15 cellular contexts compared by ENCODE assay signal in the genomic region with DNA sequence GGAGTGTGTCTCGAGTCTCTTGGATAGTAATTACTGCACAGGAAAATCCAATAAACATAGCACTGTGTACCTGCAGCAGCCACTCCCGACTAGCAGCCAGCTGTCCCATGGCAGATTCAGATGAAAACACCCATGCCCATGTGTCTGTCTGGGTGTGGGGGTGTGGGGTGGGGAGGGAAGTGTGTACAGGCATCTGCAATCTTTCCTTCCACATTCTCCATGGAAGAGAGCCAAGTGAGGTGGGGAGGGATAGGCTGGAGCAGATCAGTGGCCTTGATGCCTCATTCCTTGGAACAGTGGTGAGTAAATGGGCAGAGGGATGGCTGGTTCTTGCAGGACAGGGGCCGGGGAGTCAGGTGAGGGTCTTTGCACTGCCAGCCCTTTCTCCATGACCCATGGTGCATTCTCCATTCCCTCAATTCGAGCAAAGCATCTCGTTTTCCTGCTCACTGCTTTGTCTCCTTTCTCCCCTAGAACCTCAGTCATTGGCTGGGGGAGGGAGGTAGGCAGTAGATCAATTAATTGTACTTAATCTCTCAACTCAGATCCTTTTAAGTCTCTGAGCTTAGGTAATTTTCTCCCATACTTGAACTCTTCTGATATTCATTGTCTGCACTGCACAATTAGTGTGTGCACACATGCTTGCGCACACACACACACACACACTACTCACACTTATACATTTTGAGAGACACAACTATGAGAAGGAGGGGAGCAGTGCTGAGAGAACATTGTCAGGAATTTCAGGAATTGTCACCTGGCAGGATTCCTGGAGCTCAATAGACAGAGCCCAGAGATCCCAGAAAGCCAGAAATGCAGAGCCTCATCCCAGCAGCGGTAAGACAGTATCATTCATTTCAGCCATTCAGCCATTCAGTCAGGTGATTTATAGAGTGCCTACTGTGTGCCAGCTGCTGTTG. TPM values are rescaled to one million over a fixed set of nuclear protein-coding genes. Genes with fewer than 3 reads are reported as not detected.
DNase-seq lines count a peak whose midpoint lies in the region; ATAC-seq and TF ChIP-seq lines count a peak whose summit lies in the region.
"Had no signal": no experiment of that assay in that cellular context is flagged by ENCODE, and none has a peak within 500 bp of the region (broad histone marks: within the 10 kb centered on the region; RNA-seq: fewer than 3 reads in every experiment).

No MANE protein-coding gene starts in this region.

- H3K14ac ChIP-seq in IMR-90 (replicated peaks; ENCODE audit: low read depth, low read length), result no peak overlapping the region

- H3K27ac Mint-ChIP-seq in immature natural killer cell, result no peak overlapping the region
- H3K27ac Mint-ChIP-seq: activated CD4-positive, alpha-beta T cell treated with anti-CD3 and anti-CD28 coated beads, Interleukin-2, amount 10 ng/mL, durations not matched to agents 24 days and 14 days had no signal

- 0 out of 2 replicates have a peak overlapping the region, but pooled peaks have one; percentile 27 for H2AK5ac ChIP-seq in IMR-90 (ENCODE audit: low read depth, low read length)

- no peak overlapping the region for H3K4me3 Mint-ChIP-seq in immature natural killer cell
- H3K4me3 Mint-ChIP-seq: activated CD4-positive, alpha-beta T cell treated with anti-CD3 and anti-CD28 coated beads, Interleukin-2, amount 10 ng/mL, durations not matched to agents 24 days and 14 days; activated T-cell treated with anti-CD3 and anti-CD28 coated beads, Interleukin-2, amount 50 U/mL, for 72 hours had no signal

- H3K56ac ChIP-seq in IMR-90 (ENCODE audit: extremely low read depth, insufficient read depth, low read length), result no peak overlapping the region

- H3K27ac ChIP-seq in IMR-90 (ENCODE audit: insufficient read depth, low read length), result no peak overlapping the region
- H3K27ac ChIP-seq in colonic mucosa, result no peak overlapping the region
- H3K27ac ChIP-seq in ascending aorta, result no peak overlapping the region
- H3K27ac ChIP-seq: PC-9 had no signal

- H2BK15ac ChIP-seq in IMR-90 (ENCODE audit: low read depth, low read length), result no peak overlapping the region

- H3K4me1 ChIP-seq in IMR-90 (ENCODE audit: control insufficient read depth, insufficient read depth, low read length) (peaks cover 18% of the 10 kb centered on the region), colonic mucosa (no peaks in the 10 kb centered on the region), ascending aorta (peaks cover 0 to 23% of the 10 kb centered on the region in 2 donors)

- H3K9me3 Mint-ChIP-seq in immature natural killer cell, result no peaks in the 10 kb centered on the region
- H3K9me3 Mint-ChIP-seq: activated CD4-positive, alpha-beta T cell treated with anti-CD3 and anti-CD28 coated beads, Interleukin-2, amount 10 ng/mL, durations not matched to agents 24 days and 14 days; activated T-cell treated with anti-CD3 and anti-CD28 coated beads, Interleukin-2, amount 50 U/mL, for 72 hours had no signal

- no TSS peak for BruUV-seq in IMR-90 (replicated peaks; lab: Mats Ljungman, UMichigan)

- DNase-seq in AG08395 (ENCODE audit: low spot score) (peak; percentile 55), IMR-90 (no peak), colonic mucosa (peak; percentile 43), lung microvascular endothelial cell (ENCODE audit: low read depth in 2 of 2) (peak; percentile 13 to 58), glomerular visceral epithelial cell (ENCODE audit: extremely low spot score) (no peak), immature natural killer cell (no peak), ascending aorta (ENCODE audit: low spot score in 2 of 2) (no peak), foreskin fibroblast (no peak)
- DNase-seq: activated CD4-positive, alpha-beta T cell treated with anti-CD3 and anti-CD28 coated beads, Interleukin-2, amount 10 ng/mL, durations not matched to agents 24 days and 14 days; activated T-cell treated with anti-CD3 and anti-CD28 coated beads, Interleukin-2, amount 50 U/mL, for 72 hours; aorta; DMS153; Kasumi-1; NCI-H2107; PC-9 had no signal

- no peak overlapping the region for H2BK120ac ChIP-seq in IMR-90 (ENCODE audit: low read depth, low read length)

- no peak overlapping the region for H2AK9ac ChIP-seq in IMR-90 (replicated peaks; ENCODE audit: low read depth, low read length, poor library complexity)

- H3K36me3 Mint-ChIP-seq in immature natural killer cell, result no peaks in the 10 kb centered on the region

- CTCF ChIA-PET in IMR-90 (lab: Yijun Ruan, JAX), result no interaction called here

- H3K9me3 ChIP-seq in IMR-90 (ENCODE audit: control insufficient read depth, insufficient read depth, low read length), result no peaks in the 10 kb centered on the region
- H3K9me3 ChIP-seq in colonic mucosa, result no peaks in the 10 kb centered on the region
- no peaks in the 10 kb centered on the region for H3K9me3 ChIP-seq in ascending aorta

- no peak overlapping the region for H4K91ac ChIP-seq in IMR-90 (ENCODE audit: insufficient read depth, low read depth, low read length)

- in situ Hi-C loops in IMR-90 (cut with MboI; ENCODE audit: low sequenced_read_pairs), result no loop called here

- POLR2A ChIA-PET in IMR-90 (lab: Charles Lee; ENCODE audit: unreplicated experiment), result no interaction called here

- no peak overlapping the region for H2AFZ ChIP-seq in IMR-90 (replicated peaks; ENCODE audit: low read length, poor library complexity)
- H2AFZ ChIP-seq: PC-9 had no signal

- peaks cover 31% of the 10 kb centered on the region for H3K9me1 ChIP-seq in IMR-90 (ENCODE audit: insufficient read depth, low read length)

- H3K4me2 ChIP-seq in IMR-90 (ENCODE audit: low read depth, low read length), result no peak overlapping the region
- H3K4me2 ChIP-seq: PC-9 had no signal

- peaks cover 58% of the 10 kb centered on the region for H4K20me1 ChIP-seq in IMR-90 (ENCODE audit: insufficient read depth, low read length)

- H4K5ac ChIP-seq in IMR-90 (ENCODE audit: low read depth, low read length), result no peak overlapping the region

- TF ChIP-seq RAD21 in IMR-90 (IDR thresholded peaks at IDR 0.05; ENCODE audit: low read length), result no peak

- H3K27me3 Mint-ChIP-seq in immature natural killer cell (ENCODE audit: low read depth in 3 of 3), result no peaks in the 10 kb centered on the region
- H3K27me3 Mint-ChIP-seq: activated CD4-positive, alpha-beta T cell treated with anti-CD3 and anti-CD28 coated beads, Interleukin-2, amount 10 ng/mL, durations not matched to agents 24 days and 14 days had no signal

- H3K4me1 Mint-ChIP-seq in immature natural killer cell, result no peaks in the 10 kb centered on the region
- H3K4me1 Mint-ChIP-seq: activated CD4-positive, alpha-beta T cell treated with anti-CD3 and anti-CD28 coated beads, Interleukin-2, amount 10 ng/mL, durations not matched to agents 24 days and 14 days had no signal

- no peak overlapping the region; the same call in 1 of the 2 replicates for H3K4ac ChIP-seq in IMR-90 (ENCODE audit: low read depth, low read length)

- ATAC-seq in IMR-90 (ENCODE audit: low read depth), result peak; percentile 35; the same call in 1 of the 2 replicates
- ATAC-seq: activated T-cell treated with anti-CD3 and anti-CD28 coated beads, Interleukin-2, amount 50 U/mL, for 72 hours had no signal

- H3K27me3 ChIP-seq in IMR-90 (ENCODE audit: control insufficient read depth, insufficient read depth, low read length) (no peaks in the 10 kb centered on the region), colonic mucosa (no peaks in the 10 kb centered on the region), ascending aorta (no peaks in the 10 kb centered on the region)

- TF ChIP-seq CTCF in IMR-90 (conservative IDR thresholded peaks at IDR 0.05; ENCODE audit: low read depth, low read length) (no peak), colonic mucosa (IDR thresholded peaks at IDR 0.05) (no peak), ascending aorta (IDR thresholded peaks at IDR 0.05) (no peak), foreskin fibroblast (IDR thresholded peaks at IDR 0.05; ENCODE audit: low read depth, low read length) (no peak)

- peaks cover 11 to 24% of the 10 kb centered on the region in 2 experiments for H3K79me1 ChIP-seq in IMR-90 (ENCODE audit: low read depth in 1 of 2, low read length in 2 of 2)

- TF ChIP-seq POLR2A in IMR-90 (IDR thresholded peaks at IDR 0.05; ENCODE audit: low read depth, low read length), result no peak

- intact Hi-C loops in IMR-90 (cut with micrococcal nuclease) (no loop called here), colonic mucosa (cut with DNase I) (no loop called here), ascending aorta (cut with DNase I) (no loop called here)

- H2BK20ac ChIP-seq in IMR-90 (ENCODE audit: low read depth, low read length), result no peak overlapping the region

- no peak overlapping the region for H4K8ac ChIP-seq in IMR-90 (ENCODE audit: low read depth in 2 of 2, low read length in 2 of 2)

- H3K23ac ChIP-seq in IMR-90 (ENCODE audit: low read depth, low read length), result no peak overlapping the region

- WGBS in IMR-90 (ENCODE audit: extremely low coverage in 2 of 2, insufficient read length in 1 of 2), 2 experiments, result no CpG with 5 or more reads among the region's 7 CpGs

- H3K18ac ChIP-seq in IMR-90 (ENCODE audit: low read depth, low read length), result no peak overlapping the region

- H3K36me3 ChIP-seq in IMR-90 (ENCODE audit: control insufficient read depth, insufficient read depth, low read length) (peaks cover 11% of the 10 kb centered on the region), colonic mucosa (no peaks in the 10 kb centered on the region), ascending aorta (peaks cover 13 to 16% of the 10 kb centered on the region in 2 donors)

- H2BK5ac ChIP-seq in IMR-90 (ENCODE audit: low read depth, low read length, poor library complexity, severe bottlenecking), result no peak overlapping the region

- H3K9ac ChIP-seq in IMR-90 (ENCODE audit: low read depth, low read length) (no peak overlapping the region), colonic mucosa (ENCODE audit: low read depth in 2 of 2, low read length in 2 of 2) (no peak overlapping the region)

- H3K4me3 ChIP-seq in IMR-90 (ENCODE audit: insufficient read depth, low read depth, low read length), result no peak overlapping the region
- H3K4me3 ChIP-seq in colonic mucosa, result no peak overlapping the region
- no peak overlapping the region for H3K4me3 ChIP-seq in ascending aorta
- no peak overlapping the region for H3K4me3 ChIP-seq in foreskin fibroblast (ENCODE audit: low read depth in 1 of 2, low read length in 2 of 2)
- H3K4me3 ChIP-seq: PC-9 had no signal

- dilution Hi-C loops in IMR-90 (cut with HindIII; ENCODE audit: low sequenced_read_pairs, unreplicated experiment), result no loop called here

TF ChIP-seq in IMR-90, 13 proteins besides CTCF, POLR2A, EP300 and RAD21:
- TF ChIP-seq RCOR1 (IDR thresholded peaks at IDR 0.05; ENCODE audit: insufficient replicate concordance, low read length) (no peak), MAZ (IDR thresholded peaks at IDR 0.05; ENCODE audit: borderline replicate concordance, low read depth, low read length) (no peak), CHD1 (IDR thresholded peaks at IDR 0.05; ENCODE audit: low read depth, low read length) (no peak)
TF ChIP-seq in IMR-90: peak in this region for 0.

RNA-seq across cellular contexts. Expression of a gene that starts 31.8 kb away (rescaled TPM):
- total RNA-seq in IMR-90 (2012; rRNA removed) (19.4 and 21.4 TPM in 2 replicates), colonic mucosa (10 to 100 TPM; 36.5 to 40.1 TPM), lung microvascular endothelial cell (53.4 and 60.4 TPM in 2 replicates), ascending aorta (21.3 TPM)
- polyA plus RNA-seq in IMR-90 (2012; rRNA removed) (37.7 and 42.0 TPM in 2 replicates), immature natural killer cell (1 to 10 TPM in 1 of 3 donors, under 1 TPM in 1, not detected in 1; 0.74 to 1.3 TPM)
- 30.5 and 45.0 TPM in 2 replicates for polyA plus RNA-seq in IMR-90 (2012; cell fraction: cytosol; rRNA removed)
- 22.6 and 46.8 TPM in 2 replicates for polyA plus RNA-seq in IMR-90 (2012; cell fraction: nucleus; rRNA removed; ENCODE audit: low replicate concordance)

Comparison
In these comparisons a context has a peak if more than half of its experiments do, and no peak if none do; other contexts are left out.
1. DNase-seq: peak in AG08395 (single experiment), colonic mucosa (single experiment) and lung microvascular endothelial cell (2 of 2); none in IMR-90 (single experiment), glomerular visceral epithelial cell (single experiment), immature natural killer cell (0 of 3), ascending aorta (0 of 2) and foreskin fibroblast (0 of 2).